13 cellular contexts compared by ENCODE assay signal in the genomic region with DNA sequence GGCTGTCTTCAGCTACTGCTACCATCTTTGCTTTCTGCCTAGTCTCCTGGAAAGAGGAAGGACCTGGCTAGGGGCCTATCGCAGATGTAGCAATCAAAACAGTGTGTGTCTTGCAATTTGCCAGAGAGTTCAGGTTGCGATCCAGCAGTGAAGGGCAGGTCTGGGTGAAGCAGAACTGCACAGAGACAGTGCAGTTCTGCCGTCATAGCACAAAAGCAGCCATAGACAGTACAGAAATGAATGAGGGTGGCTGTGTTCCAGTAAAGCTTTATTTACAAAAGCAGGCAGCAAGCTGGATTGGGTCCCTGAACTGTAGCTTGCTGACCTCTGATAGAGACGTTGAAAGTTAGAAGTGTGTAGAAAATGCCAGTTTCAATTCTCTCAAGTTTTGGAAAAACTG.
DNase-seq lines count a peak whose midpoint lies in the region; ATAC-seq and TF ChIP-seq lines count a peak whose summit lies in the region.
"Had no signal": no experiment of that assay in that cellular context is flagged by ENCODE, and none has a peak within 500 bp of the region (broad histone marks: within the 10 kb centered on the region; RNA-seq: fewer than 3 reads in every experiment).

No MANE protein-coding gene starts in this region.

- H3K4me1 ChIP-seq in sigmoid colon = peaks cover 0 to 71% (median 60%) of the 10 kb centered on the region in 4 donors

- H3K27me3 ChIP-seq in sigmoid colon = no peaks in the 10 kb centered on the region

- no peak for TF ChIP-seq CTCF in sigmoid colon (IDR thresholded peaks at IDR 0.05)
- no peak for TF ChIP-seq CTCF in GM20000 (IDR thresholded peaks at IDR 0.05; ENCODE audit: extremely low read depth, missing control alignments)

- intact Hi-C loops in left ventricle myocardium superior (cut with micrococcal nuclease) = no loop called here
- intact Hi-C loops in sigmoid colon (cut with DNase I) = loop anchor here (5.0 to 10.0 kb wide), 5 partner anchors 71 to 576 kb away; no protein-coding TSS in a partner anchor

- DNase-seq in Kasumi-1 (lab: John Stamatoyannopoulos, UW) = peak; percentile 29 to 42
- peak; percentile 76 for DNase-seq in amniotic epithelial cell (ENCODE audit: low read depth)
- DNase-seq in left ventricle myocardium superior = peak; percentile 41
- peak; percentile 71 for DNase-seq in sigmoid colon
- no peak for DNase-seq in ecto neural progenitor cell (ENCODE audit: low spot score)
- DNase-seq in NCI-H187 (lab: John Stamatoyannopoulos, UW) = no peak
- no peak for DNase-seq in GM20000 (ENCODE audit: low spot score)
- DNase-seq: activated T-cell treated with anti-CD3 and anti-CD28 coated beads for 4 hours; NCI-H2171; stimulated activated CD4-positive, alpha-beta T cell treated with anti-CD3 and anti-CD28 coated beads, Interleukin-15, amount 100 ng/mL, for 24 hours had no signal

- TF ChIP-seq EP300 in sigmoid colon (IDR thresholded peaks at IDR 0.05) = no peak

- WGBS in sigmoid colon, 2 donors = 69 to 72% methylated on average over 4 of the region's 4 CpGs

- peak; percentile 81 for ATAC-seq in left ventricle myocardium superior
- ATAC-seq in GM21528 (IDR thresholded peaks at IDR 0.05; ENCODE audit: low FRiP score, unreplicated experiment) = no peak
- ATAC-seq: GM12878 had no signal

- H3K27ac ChIP-seq in sigmoid colon = peak overlapping the region; percentile 84 to 91 (median 89)
- H3K27ac ChIP-seq: C4-2B had no signal

- no peaks in the 10 kb centered on the region for H3K36me3 ChIP-seq in sigmoid colon

- no peak for TF ChIP-seq POLR2A in sigmoid colon (IDR thresholded peaks at IDR 0.05)

- H3K9me3 ChIP-seq in sigmoid colon = no peaks in the 10 kb centered on the region

- H3K4me3 ChIP-seq in sigmoid colon = peak overlapping the region in 3 of 4 donors; percentile 42 to 53 (median 53)
- H3K4me3 ChIP-seq: GM12878 had no signal

Comparison
In these comparisons a context has a peak if more than half of its experiments do, and no peak if none do; other contexts are left out.
1. DNase-seq: peak in Kasumi-1 (2 of 2), amniotic epithelial cell (single experiment), left ventricle myocardium superior (single experiment) and sigmoid colon (single experiment); none in ecto neural progenitor cell (single experiment), NCI-H187 (0 of 2) and GM20000 (single experiment).